Comparison of ENCODE assay signal across 1 cellular context in the genomic region with DNA sequence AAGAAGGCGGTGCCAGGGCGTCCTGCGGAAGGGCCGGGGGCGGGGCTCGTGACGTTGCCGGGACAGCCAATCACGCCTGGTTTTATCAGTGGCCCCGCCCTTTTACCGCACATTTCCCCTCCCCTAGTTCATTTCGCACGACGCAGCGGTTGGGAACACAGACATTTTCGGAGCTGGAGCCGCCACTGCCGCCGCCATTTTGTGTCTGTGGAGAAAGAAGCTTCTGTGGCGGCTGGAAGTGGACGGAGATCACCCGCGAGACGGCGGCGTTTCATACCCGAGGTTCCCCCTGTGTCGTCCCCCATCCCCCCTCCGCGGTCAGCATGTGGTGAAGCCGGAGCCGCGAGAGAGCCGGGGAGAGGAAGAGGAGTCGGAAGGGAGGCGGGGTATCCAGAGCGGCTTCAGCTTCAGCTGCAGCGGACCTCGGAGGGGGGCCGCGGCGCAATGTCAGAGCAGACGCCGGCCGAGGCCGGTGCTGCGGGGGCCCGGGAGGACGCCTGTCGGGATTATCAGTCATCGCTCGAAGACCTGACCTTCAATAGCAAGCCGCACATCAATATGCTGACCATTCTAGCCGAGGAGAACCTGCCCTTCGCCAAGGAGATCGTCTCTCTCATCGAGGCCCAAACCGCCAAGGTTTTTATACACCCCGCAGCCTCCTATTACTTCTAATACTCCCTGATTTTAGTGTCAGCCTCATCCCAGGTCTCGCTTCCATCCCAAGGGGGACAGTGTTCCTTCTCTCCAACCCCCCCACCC.
TF ChIP-seq lines count a peak whose summit lies in the region.

A gene with protein sequence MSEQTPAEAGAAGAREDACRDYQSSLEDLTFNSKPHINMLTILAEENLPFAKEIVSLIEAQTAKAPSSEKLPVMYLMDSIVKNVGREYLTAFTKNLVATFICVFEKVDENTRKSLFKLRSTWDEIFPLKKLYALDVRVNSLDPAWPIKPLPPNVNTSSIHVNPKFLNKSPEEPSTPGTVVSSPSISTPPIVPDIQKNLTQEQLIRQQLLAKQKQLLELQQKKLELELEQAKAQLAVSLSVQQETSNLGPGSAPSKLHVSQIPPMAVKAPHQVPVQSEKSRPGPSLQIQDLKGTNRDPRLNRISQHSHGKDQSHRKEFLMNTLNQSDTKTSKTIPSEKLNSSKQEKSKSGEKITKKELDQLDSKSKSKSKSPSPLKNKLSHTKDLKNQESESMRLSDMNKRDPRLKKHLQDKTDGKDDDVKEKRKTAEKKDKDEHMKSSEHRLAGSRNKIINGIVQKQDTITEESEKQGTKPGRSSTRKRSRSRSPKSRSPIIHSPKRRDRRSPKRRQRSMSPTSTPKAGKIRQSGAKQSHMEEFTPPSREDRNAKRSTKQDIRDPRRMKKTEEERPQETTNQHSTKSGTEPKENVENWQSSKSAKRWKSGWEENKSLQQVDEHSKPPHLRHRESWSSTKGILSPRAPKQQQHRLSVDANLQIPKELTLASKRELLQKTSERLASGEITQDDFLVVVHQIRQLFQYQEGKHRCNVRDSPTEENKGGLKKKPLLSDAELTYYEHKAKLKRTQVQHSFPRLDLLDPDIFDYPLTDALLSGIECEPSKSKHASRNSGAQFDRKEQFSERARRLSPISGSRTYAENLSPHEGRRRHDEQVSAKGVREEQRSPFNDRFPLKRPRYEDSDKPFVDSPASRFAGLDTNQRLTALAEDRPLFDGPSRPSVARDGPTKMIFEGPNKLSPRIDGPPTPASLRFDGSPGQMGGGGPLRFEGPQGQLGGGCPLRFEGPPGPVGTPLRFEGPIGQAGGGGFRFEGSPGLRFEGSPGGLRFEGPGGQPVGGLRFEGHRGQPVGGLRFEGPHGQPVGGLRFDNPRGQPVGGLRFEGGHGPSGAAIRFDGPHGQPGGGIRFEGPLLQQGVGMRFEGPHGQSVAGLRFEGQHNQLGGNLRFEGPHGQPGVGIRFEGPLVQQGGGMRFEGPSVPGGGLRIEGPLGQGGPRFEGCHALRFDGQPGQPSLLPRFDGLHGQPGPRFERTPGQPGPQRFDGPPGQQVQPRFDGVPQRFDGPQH (N-terminal part only) (plus strand): TSS at position 136 of the 759 bp plus-strand sequence. CDS start 309 bp downstream, at position 445.

TF ChIP-seq in SK-N-SH, 30 proteins besides CTCF, POLR2A, EP300 and RAD21 (continued from another document):
- TF ChIP-seq, protein P1, sequence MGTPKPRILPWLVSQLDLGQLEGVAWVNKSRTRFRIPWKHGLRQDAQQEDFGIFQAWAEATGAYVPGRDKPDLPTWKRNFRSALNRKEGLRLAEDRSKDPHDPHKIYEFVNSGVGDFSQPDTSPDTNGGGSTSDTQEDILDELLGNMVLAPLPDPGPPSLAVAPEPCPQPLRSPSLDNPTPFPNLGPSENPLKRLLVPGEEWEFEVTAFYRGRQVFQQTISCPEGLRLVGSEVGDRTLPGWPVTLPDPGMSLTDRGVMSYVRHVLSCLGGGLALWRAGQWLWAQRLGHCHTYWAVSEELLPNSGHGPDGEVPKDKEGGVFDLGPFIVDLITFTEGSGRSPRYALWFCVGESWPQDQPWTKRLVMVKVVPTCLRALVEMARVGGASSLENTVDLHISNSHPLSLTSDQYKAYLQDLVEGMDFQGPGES (IDR thresholded peaks at IDR 0.05; ENCODE audit: low read depth, low read length): no peak
- TF ChIP-seq NRF1 (IDR thresholded peaks at IDR 0.05; ENCODE audit: low read depth, low read length) (no peak), FOXM1 (IDR thresholded peaks at IDR 0.05; ENCODE audit: low read depth) (no peak), GATA2 (CRISPR knock-in tag; IDR thresholded peaks at IDR 0.05) (no peak), TAF1 (IDR thresholded peaks at IDR 0.05; ENCODE audit: borderline replicate concordance, low read depth, low read length) (peak; percentile 99), RFX5 (IDR thresholded peaks at IDR 0.05; ENCODE audit: low read length) (no peak), FOXJ3 (CRISPR knock-in tag; IDR thresholded peaks at IDR 0.05) (no peak), ELF1 (IDR thresholded peaks at IDR 0.05) (no peak), MXI1 (IDR thresholded peaks at IDR 0.05; ENCODE audit: low read depth, low read length) (peak; percentile 23; the same call in 1 of the 2 replicates), FOSL2 (IDR thresholded peaks at IDR 0.05; ENCODE audit: borderline replicate concordance, low read depth) (no peak), GABPA (IDR thresholded peaks at IDR 0.05; ENCODE audit: low read depth) (no peak), NFIC (IDR thresholded peaks at IDR 0.05; ENCODE audit: borderline replicate concordance) (no peak), RXRA (IDR thresholded peaks at IDR 0.05; ENCODE audit: borderline replicate concordance, low read depth) (no peak), MEF2A (IDR thresholded peaks at IDR 0.05; ENCODE audit: borderline replicate concordance, low read depth) (no peak), POLR2AphosphoS5 (IDR thresholded peaks at IDR 0.05; ENCODE audit: low read depth, low read length) (peak; percentile 99), RCOR1 (IDR thresholded peaks at IDR 0.05; ENCODE audit: low read length) (no peak)
- TF ChIP-seq, protein P2, sequence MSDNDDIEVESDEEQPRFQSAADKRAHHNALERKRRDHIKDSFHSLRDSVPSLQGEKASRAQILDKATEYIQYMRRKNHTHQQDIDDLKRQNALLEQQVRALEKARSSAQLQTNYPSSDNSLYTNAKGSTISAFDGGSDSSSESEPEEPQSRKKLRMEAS (IDR thresholded peaks at IDR 0.05; ENCODE audit: low read depth): no peak; the same call in 1 of the 2 replicates
- TF ChIP-seq, protein P3, sequence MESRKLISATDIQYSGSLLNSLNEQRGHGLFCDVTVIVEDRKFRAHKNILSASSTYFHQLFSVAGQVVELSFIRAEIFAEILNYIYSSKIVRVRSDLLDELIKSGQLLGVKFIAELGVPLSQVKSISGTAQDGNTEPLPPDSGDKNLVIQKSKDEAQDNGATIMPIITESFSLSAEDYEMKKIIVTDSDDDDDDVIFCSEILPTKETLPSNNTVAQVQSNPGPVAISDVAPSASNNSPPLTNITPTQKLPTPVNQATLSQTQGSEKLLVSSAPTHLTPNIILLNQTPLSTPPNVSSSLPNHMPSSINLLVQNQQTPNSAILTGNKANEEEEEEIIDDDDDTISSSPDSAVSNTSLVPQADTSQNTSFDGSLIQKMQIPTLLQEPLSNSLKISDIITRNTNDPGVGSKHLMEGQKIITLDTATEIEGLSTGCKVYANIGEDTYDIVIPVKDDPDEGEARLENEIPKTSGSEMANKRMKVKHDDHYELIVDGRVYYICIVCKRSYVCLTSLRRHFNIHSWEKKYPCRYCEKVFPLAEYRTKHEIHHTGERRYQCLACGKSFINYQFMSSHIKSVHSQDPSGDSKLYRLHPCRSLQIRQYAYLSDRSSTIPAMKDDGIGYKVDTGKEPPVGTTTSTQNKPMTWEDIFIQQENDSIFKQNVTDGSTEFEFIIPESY (IDR thresholded peaks at IDR 0.05; ENCODE audit: borderline replicate concordance, low read depth): no peak
- TF ChIP-seq, protein P4, sequence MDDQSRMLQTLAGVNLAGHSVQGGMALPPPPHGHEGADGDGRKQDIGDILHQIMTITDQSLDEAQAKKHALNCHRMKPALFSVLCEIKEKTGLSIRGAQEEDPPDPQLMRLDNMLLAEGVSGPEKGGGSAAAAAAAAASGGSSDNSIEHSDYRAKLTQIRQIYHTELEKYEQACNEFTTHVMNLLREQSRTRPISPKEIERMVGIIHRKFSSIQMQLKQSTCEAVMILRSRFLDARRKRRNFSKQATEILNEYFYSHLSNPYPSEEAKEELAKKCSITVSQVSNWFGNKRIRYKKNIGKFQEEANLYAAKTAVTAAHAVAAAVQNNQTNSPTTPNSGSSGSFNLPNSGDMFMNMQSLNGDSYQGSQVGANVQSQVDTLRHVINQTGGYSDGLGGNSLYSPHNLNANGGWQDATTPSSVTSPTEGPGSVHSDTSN (IDR thresholded peaks at IDR 0.05): no peak
- TF ChIP-seq, protein P5, sequence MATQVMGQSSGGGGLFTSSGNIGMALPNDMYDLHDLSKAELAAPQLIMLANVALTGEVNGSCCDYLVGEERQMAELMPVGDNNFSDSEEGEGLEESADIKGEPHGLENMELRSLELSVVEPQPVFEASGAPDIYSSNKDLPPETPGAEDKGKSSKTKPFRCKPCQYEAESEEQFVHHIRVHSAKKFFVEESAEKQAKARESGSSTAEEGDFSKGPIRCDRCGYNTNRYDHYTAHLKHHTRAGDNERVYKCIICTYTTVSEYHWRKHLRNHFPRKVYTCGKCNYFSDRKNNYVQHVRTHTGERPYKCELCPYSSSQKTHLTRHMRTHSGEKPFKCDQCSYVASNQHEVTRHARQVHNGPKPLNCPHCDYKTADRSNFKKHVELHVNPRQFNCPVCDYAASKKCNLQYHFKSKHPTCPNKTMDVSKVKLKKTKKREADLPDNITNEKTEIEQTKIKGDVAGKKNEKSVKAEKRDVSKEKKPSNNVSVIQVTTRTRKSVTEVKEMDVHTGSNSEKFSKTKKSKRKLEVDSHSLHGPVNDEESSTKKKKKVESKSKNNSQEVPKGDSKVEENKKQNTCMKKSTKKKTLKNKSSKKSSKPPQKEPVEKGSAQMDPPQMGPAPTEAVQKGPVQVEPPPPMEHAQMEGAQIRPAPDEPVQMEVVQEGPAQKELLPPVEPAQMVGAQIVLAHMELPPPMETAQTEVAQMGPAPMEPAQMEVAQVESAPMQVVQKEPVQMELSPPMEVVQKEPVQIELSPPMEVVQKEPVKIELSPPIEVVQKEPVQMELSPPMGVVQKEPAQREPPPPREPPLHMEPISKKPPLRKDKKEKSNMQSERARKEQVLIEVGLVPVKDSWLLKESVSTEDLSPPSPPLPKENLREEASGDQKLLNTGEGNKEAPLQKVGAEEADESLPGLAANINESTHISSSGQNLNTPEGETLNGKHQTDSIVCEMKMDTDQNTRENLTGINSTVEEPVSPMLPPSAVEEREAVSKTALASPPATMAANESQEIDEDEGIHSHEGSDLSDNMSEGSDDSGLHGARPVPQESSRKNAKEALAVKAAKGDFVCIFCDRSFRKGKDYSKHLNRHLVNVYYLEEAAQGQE (IDR thresholded peaks at IDR 0.05; ENCODE audit: low read depth, low read length): peak; percentile 74; the same call in 1 of the 2 replicates
- TF ChIP-seq, protein P6, sequence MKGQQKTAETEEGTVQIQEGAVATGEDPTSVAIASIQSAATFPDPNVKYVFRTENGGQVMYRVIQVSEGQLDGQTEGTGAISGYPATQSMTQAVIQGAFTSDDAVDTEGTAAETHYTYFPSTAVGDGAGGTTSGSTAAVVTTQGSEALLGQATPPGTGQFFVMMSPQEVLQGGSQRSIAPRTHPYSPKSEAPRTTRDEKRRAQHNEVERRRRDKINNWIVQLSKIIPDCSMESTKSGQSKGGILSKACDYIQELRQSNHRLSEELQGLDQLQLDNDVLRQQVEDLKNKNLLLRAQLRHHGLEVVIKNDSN (IDR thresholded peaks at IDR 0.05; ENCODE audit: borderline replicate concordance, low read depth): 0 out of 2 replicates have a peak, but pooled peaks have one; percentile 4
